1 cellular context compared by ENCODE assay signal in the genomic region with DNA sequence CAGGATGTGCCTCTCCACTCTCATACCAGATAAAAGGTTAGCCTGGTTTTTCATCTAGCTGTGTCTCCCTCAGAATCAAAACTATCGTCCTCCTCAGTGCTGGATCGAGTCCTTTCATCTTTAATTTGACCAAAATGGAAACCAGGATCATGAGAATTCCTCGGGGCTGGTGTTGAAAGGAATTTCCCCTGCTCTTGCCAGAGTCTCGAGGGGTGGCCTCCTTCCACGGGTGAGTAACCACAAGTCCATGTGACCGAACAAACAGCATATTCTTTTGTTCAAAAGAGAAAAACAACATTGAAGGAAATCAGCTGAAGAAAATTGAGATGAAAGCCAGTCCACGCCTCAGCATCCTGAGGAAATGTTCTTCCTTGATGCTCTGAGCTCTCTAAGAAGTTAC.
TF ChIP-seq lines count a peak whose summit lies in the region.

No MANE protein-coding gene starts in this region.

TF ChIP-seq in SK-N-SH treated with all-trans-retinoic acid at 6 μM for 48 hours, 23 proteins besides CTCF, POLR2A, EP300 and RAD21 (continued from another document):
- TF ChIP-seq CSRNP3 (CRISPR knock-in tag; IDR thresholded peaks at IDR 0.05) = no peak
